8 cellular contexts compared by ENCODE assay signal in the genomic region with DNA sequence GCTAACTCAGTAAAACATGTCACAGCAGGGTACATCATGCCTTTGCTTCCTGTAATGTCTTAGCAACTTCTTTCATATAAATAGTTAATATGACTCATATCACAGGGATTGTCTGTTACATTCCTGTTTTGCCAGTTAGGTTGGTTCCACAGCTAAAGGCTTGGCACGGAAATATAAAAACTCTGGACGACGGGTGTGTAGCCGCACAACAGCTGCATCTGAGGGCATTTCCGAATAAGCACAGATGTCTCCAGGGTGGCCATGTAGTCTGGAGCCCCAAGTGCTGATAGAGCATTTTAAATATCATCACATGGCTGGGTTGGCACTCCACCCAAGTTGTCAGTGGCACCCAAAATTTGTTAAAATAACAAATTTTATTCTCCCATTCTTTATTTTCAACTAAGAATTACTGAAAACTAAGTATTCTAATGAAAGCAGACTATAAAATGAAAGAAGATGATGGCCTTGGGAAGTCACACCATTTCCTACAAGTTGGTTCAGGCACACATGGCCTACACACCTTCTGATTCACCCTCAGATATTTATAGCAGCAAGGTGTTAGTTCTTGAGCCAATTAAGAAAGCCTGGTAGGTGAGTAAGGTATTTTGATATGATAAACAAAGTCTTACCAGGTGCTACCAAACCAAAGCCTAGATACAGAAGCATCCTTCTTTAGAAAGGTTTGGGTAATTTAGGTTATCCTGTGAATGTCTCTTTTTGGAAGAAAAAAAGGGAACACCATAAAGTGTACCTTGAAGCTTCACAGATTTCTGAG.
DNase-seq lines count a peak whose midpoint lies in the region; ATAC-seq, FAIRE-seq and TF ChIP-seq lines count a peak whose summit lies in the region.

No MANE protein-coding gene starts in this region.

- dilution Hi-C loops in endothelial cell of umbilical vein (cut with MboI; ENCODE audit: extremely low pct_ligation_motif_present, low sequenced_read_pairs) = no loop called here

- H3K4me2 ChIP-seq in PC-9 (peak overlapping the region; percentile 75), endothelial cell of umbilical vein (ENCODE audit: insufficient read depth, low read length) (peak overlapping the region; percentile 66)

- H2AFZ ChIP-seq in PC-9 (no peak overlapping the region; the same call in 1 of the 2 replicates), endothelial cell of umbilical vein (ENCODE audit: low read depth, low read length) (no peak overlapping the region)

- H3K9me3 ChIP-seq in PC-9 (ENCODE audit: insufficient read depth, low read depth) (no peaks in the 10 kb centered on the region), endothelial cell of umbilical vein (replicated peaks; ENCODE audit: control insufficient read depth, insufficient read depth, low read length) (no peaks in the 10 kb centered on the region), prostate gland (no peaks in the 10 kb centered on the region)

- peaks cover 19% of the 10 kb centered on the region; the same call in 1 of the 2 replicates for H3F3A ChIP-seq in PC-9 (ENCODE audit: insufficient read depth, low read depth)

- H3K9me1 ChIP-seq in endothelial cell of umbilical vein (replicated peaks; ENCODE audit: control insufficient read depth, extremely low read depth, insufficient read depth, low read length) = no peaks in the 10 kb centered on the region

- peak overlapping the region; percentile 72 for H3K9ac ChIP-seq in endothelial cell of umbilical vein (replicated peaks; ENCODE audit: extremely low read depth, insufficient read depth, low read length)

- H4K20me1 ChIP-seq in PC-9 (ENCODE audit: insufficient read depth) = no peaks in the 10 kb centered on the region
- H4K20me1 ChIP-seq in endothelial cell of umbilical vein (replicated peaks; ENCODE audit: control insufficient read depth, extremely low read depth, insufficient read depth, low read length) = no peaks in the 10 kb centered on the region

- TF ChIP-seq POLR2A in endothelial cell of umbilical vein (IDR thresholded peaks at IDR 0.05; ENCODE audit: low read depth, low read length) = no peak
- TF ChIP-seq POLR2A in prostate gland (IDR thresholded peaks at IDR 0.05) = no peak

- H3K27ac ChIP-seq in PC-9 (peak overlapping the region; percentile 92), endothelial cell of umbilical vein (ENCODE audit: insufficient read depth, low read depth, low read length) (peak overlapping the region; percentile 96), prostate gland (peak overlapping the region; percentile 43 to 71)

- H3K9me2 ChIP-seq in PC-9 (ENCODE audit: insufficient read depth) = no peaks in the 10 kb centered on the region

- peak; percentile 74 for FAIRE-seq in endothelial cell of umbilical vein (lab: Jason Lieb, UNC)

- DNase-seq in PC-9 = peak; percentile 51 to 90
- peak; percentile 93 for DNase-seq in endothelial cell of umbilical vein (ENCODE audit: low read depth, low spot score)
- peak; percentile 80 for DNase-seq in prostate gland (ENCODE audit: low spot score)
- no peak for DNase-seq in HuH-7 (ENCODE audit: low spot score)
- DNase-seq in activated gamma-delta T cell (lab: John Stamatoyannopoulos, UW) = no peak

- H3K79me2 ChIP-seq in PC-9 (ENCODE audit: low read depth) (no peaks in the 10 kb centered on the region), endothelial cell of umbilical vein (ENCODE audit: control insufficient read depth, insufficient read depth, low read length) (peaks cover 13% of the 10 kb centered on the region)

- H3K4me1 ChIP-seq in PC-9 (replicated peaks; ENCODE audit: insufficient read depth) (peaks cover 37% of the 10 kb centered on the region), endothelial cell of umbilical vein (ENCODE audit: control insufficient read depth, extremely low read depth, insufficient read depth, low read length) (peaks cover 32% of the 10 kb centered on the region), prostate gland (replicated peaks) (peaks cover 10% of the 10 kb centered on the region)

- H3K4me3 ChIP-seq in PC-9 = peak overlapping the region; percentile 23; the same call in 1 of the 2 replicates
- H3K4me3 ChIP-seq in endothelial cell of umbilical vein (replicated peaks in 1 of 3; ENCODE audit: insufficient read depth in 1 of 3, low read depth in 1 of 3, low read length in 3 of 3) = peak overlapping the region in 1 of 3 experiments; percentile 2
- H3K4me3 ChIP-seq in prostate gland = peak overlapping the region in 1 of 2 donors; percentile 0

- POLR2A ChIA-PET in PC-9 (lab: Charles Lee; ENCODE audit: unreplicated experiment) (interaction anchor here (0.6 kb wide), 1 partner anchor 62 kb away, joined by 3 read pairs; no protein-coding TSS in a partner anchor), endothelial cell of umbilical vein (lab: Charles Lee) (interaction anchor here (0.6 to 0.9 kb wide), 3 partner anchors 45 to 55 kb away, joined by 3 to 5 read pairs (median 3); no protein-coding TSS in a partner anchor)

- TSS peak; percentile 68 for BruUV-seq in PC-9 (replicated peaks; lab: Mats Ljungman, UMichigan)
- TSS peak; percentile 90 for BruUV-seq in endothelial cell of umbilical vein (replicated peaks; lab: Mats Ljungman, UMichigan)

- ATAC-seq in GM18502 (IDR thresholded peaks at IDR 0.05; ENCODE audit: poor library complexity, unreplicated experiment) (peak; percentile 31), HG02798 (IDR thresholded peaks at IDR 0.05; ENCODE audit: poor library complexity, unreplicated experiment) (peak; percentile 15), HG02763 (IDR thresholded peaks at IDR 0.05; ENCODE audit: unreplicated experiment) (no peak)

- no peak for TF ChIP-seq CTCF in PC-9 (conservative IDR thresholded peaks at IDR 0.05)
- TF ChIP-seq CTCF in endothelial cell of umbilical vein (IDR thresholded peaks at IDR 0.05; ENCODE audit: extremely low read depth in 1 of 2, insufficient read depth in 1 of 2, low read depth in 1 of 2, low read length in 2 of 2) = no peak
- no peak for TF ChIP-seq CTCF in prostate gland (IDR thresholded peaks at IDR 0.05)

- H3K36me3 ChIP-seq in PC-9 (ENCODE audit: low read depth) (no peaks in the 10 kb centered on the region), endothelial cell of umbilical vein (ENCODE audit: control insufficient read depth in 2 of 2, extremely low read depth in 1 of 2, insufficient read depth in 2 of 2, low read length in 2 of 2) (peaks cover 2 to 23% of the 10 kb centered on the region in 2 experiments), prostate gland (no peaks in the 10 kb centered on the region)

- CTCF ChIA-PET in PC-9 (lab: Charles Lee) = interaction anchor here (0.5 kb wide), 1 partner anchor 81 kb away, joined by 9 read pairs; no protein-coding TSS in a partner anchor
- CTCF ChIA-PET in endothelial cell of umbilical vein (lab: Charles Lee) = interaction anchor here (0.9 to 2.9 kb wide), 12 partner anchors 9 to 221 kb away, joined by 3 to 15 read pairs (median 4); no protein-coding TSS in a partner anchor

- no peaks in the 10 kb centered on the region for H3K27me3 ChIP-seq in PC-9 (ENCODE audit: insufficient read depth, low read depth)
- no peaks in the 10 kb centered on the region for H3K27me3 ChIP-seq in endothelial cell of umbilical vein (ENCODE audit: control insufficient read depth in 2 of 2, insufficient read depth in 2 of 2, low read length in 2 of 2)
- no peaks in the 10 kb centered on the region for H3K27me3 ChIP-seq in prostate gland (replicated peaks; ENCODE audit: insufficient read depth)

- WGBS in prostate gland = 25% methylated on average over 5 of the region's 5 CpGs

- intact Hi-C loops in PC-9 (cut with micrococcal nuclease; ENCODE audit: unreplicated experiment) = loop anchor here (1.0 kb wide), 3 partner anchors 30 to 62 kb away; partner anchors contain the start of gene STK17B
- intact Hi-C loops in endothelial cell of umbilical vein (cut with micrococcal nuclease) = loop anchor here (1.0 to 2.0 kb wide), 5 partner anchors 34 to 373 kb away; partner anchors contain the start of gene STK17B
- intact Hi-C loops in prostate gland (cut with DNase I) = no loop called here

TF ChIP-seq in endothelial cell of umbilical vein, 7 proteins besides CTCF, POLR2A, EP300 and RAD21:
- TF ChIP-seq POLR2AphosphoS5 (IDR thresholded peaks at IDR 0.05; ENCODE audit: insufficient read depth, low read depth, low read length) = peak; percentile 85
- TF ChIP-seq, protein P1, sequence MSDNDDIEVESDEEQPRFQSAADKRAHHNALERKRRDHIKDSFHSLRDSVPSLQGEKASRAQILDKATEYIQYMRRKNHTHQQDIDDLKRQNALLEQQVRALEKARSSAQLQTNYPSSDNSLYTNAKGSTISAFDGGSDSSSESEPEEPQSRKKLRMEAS (IDR thresholded peaks at IDR 0.05; ENCODE audit: insufficient read depth, insufficient read length) = no peak
- no peak for TF ChIP-seq EZH2 (IDR thresholded peaks at IDR 0.05; ENCODE audit: borderline replicate concordance, low read depth, low read length, severe bottlenecking)
- TF ChIP-seq MYC (IDR thresholded peaks at IDR 0.05; ENCODE audit: low read depth, low read length) = no peak
- TF ChIP-seq GATA2 (IDR thresholded peaks at IDR 0.05; ENCODE audit: insufficient read depth, insufficient read length, low read depth, low read length) = peak; percentile 29
- TF ChIP-seq JUN (IDR thresholded peaks at IDR 0.05; ENCODE audit: borderline replicate concordance, insufficient read depth, insufficient read length, low read depth) = peak; percentile 94
- peak; percentile 87 for TF ChIP-seq FOS (IDR thresholded peaks at IDR 0.05; ENCODE audit: borderline replicate concordance, insufficient read depth, low read length)

Comparison
In these comparisons a context has a peak if more than half of its experiments do, and no peak if none do; other contexts are left out.
1. DNase-seq: peak in PC-9 (2 of 2), endothelial cell of umbilical vein (single experiment) and prostate gland (single experiment); none in HuH-7 (single experiment) and activated gamma-delta T cell (single experiment).
2. Peak in every context shown above with its lines, with median percentiles within 50 percentile points of each other: H3K27ac ChIP-seq.